ENCODE assay signal across 21 cellular contexts in genomic region chr1:199843856-199844255, GRCh38.
"Had no signal": no experiment of that assay in that cellular context is flagged by ENCODE, and none has a peak within 500 bp of the region (broad histone marks: within the 10 kb centered on the region; RNA-seq: fewer than 3 reads in every experiment).

No MANE protein-coding gene starts in this region.

- ATAC-seq: activated T-cell treated with anti-CD3 and anti-CD28 coated beads, Interleukin-2, amount 50 U/mL, for 72 hours; body of pancreas; esophagus mucosa; sciatic nerve; stimulated activated naive B cell treated with anti-CD40 and anti-IgM and Interleukin-4, amounts not matched to agents 10 μg/mL and 1 μg/mL and 100 μg/mL, for 72 hours; upper lobe of right lung had no signal

- H3K79me2 ChIP-seq: parathyroid adenoma had no signal

- H3K27ac Mint-ChIP-seq: activated naive CD8-positive, alpha-beta T cell; activated T-cell treated with anti-CD3 and anti-CD28 coated beads, Interleukin-2, amount 50 U/mL, for 72 hours; nephron; stimulated activated naive B cell treated with anti-CD40 and anti-IgM and Interleukin-4, amounts not matched to agents 10 μg/mL and 1 μg/mL and 100 μg/mL, for 72 hours had no signal

- H2AFZ ChIP-seq: parathyroid adenoma had no signal

- H3K27me3 ChIP-seq: body of pancreas, colonic mucosa, spleen, upper lobe of right lung had no signal

- DNase-seq: activated CD4-positive, alpha-beta T cell treated with anti-CD3 and anti-CD28 coated beads, Interleukin-2, amount 50 U/mL, for 4 hours; activated gamma-delta T cell; activated T-cell treated with anti-CD3 and anti-CD28 coated beads, Interleukin-2, amount 50 U/mL, for 72 hours; amygdala; body of pancreas; central memory CD4-positive, alpha-beta T cell; colonic mucosa; hypothalamus; midbrain; spleen; stimulated activated CD4-positive, alpha-beta T cell treated with anti-CD3 and anti-CD28 coated beads, Interleukin-4, amount 100 ng/mL, for 4 hours; stimulated activated naive B cell treated with anti-CD40 and anti-IgM and Interleukin-4, amounts not matched to agents 10 μg/mL and 1 μg/mL and 100 μg/mL, for 72 hours; T1000; upper lobe of right lung had no signal

- H3K36me3 Mint-ChIP-seq: activated naive CD8-positive, alpha-beta T cell had no signal

- H3K4me1 ChIP-seq: body of pancreas, colonic mucosa, parathyroid adenoma, spleen, upper lobe of right lung had no signal

- H3K36me3 ChIP-seq: colonic mucosa, spleen, thoracic aorta, upper lobe of right lung had no signal

- H3K27ac ChIP-seq: body of pancreas, colonic mucosa, parathyroid adenoma, spleen, thoracic aorta, upper lobe of right lung had no signal

- H3K4me3 Mint-ChIP-seq: activated naive CD8-positive, alpha-beta T cell; activated T-cell treated with anti-CD3 and anti-CD28 coated beads, Interleukin-2, amount 50 U/mL, for 72 hours; nephron; stimulated activated naive B cell treated with anti-CD40 and anti-IgM and Interleukin-4, amounts not matched to agents 10 μg/mL and 1 μg/mL and 100 μg/mL, for 72 hours had no signal

- H3K9ac ChIP-seq: parathyroid adenoma had no signal

- H3K4me1 Mint-ChIP-seq: nephron; stimulated activated naive B cell treated with anti-CD40 and anti-IgM and Interleukin-4, amounts not matched to agents 10 μg/mL and 1 μg/mL and 100 μg/mL, for 72 hours had no signal

- H3K9me3 ChIP-seq: body of pancreas, colonic mucosa, spleen, thoracic aorta, upper lobe of right lung had no signal

- H3K4me3 ChIP-seq: body of pancreas, colonic mucosa, lung, spleen, thoracic aorta, upper lobe of right lung had no signal
